In the genomic region with DNA sequence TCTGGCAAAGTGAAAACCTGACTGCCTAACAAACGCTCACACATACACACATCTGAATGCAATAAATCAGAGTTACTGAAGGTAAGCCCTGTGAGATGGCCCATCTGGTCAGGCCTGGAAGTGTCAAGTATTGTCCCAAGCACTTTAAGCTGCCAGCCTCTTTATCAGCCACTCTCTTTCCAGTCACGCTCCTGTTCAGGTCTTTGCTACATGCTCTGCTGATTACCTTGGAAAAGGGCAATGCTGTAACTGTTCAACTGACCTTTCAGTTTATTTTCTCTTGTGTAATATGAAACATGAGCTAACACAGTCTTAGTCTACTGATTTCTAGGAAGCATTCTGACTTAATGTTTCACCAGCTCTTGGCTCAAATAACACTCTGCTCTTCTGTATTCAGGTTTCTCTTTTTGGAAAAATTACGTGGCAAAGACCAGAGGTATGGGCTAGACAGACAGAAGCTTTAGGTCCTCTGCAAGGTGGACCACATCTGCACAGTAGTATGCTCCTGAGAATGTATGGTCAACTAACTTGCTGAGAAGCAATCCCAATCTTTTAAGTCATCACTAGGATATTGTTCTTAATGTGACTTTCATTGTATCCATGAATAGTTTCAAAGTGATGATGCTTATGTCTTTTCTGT, we compare ENCODE assay signal across 13 cellular contexts. TPM values are rescaled to one million over a fixed set of nuclear protein-coding genes. Genes with fewer than 3 reads are reported as not detected.
A peak's percentile ranks its signal among the peaks of the same experiment; 100 is the strongest.
DNase-seq lines count a peak whose midpoint lies in the region; ATAC-seq and TF ChIP-seq lines count a peak whose summit lies in the region.
"Had no signal": no experiment of that assay in that cellular context is flagged by ENCODE, and none has a peak within 500 bp of the region (broad histone marks: within the 10 kb centered on the region; RNA-seq: fewer than 3 reads in every experiment).

No MANE protein-coding gene starts in this region.

- peaks cover 0 to 2% of the 10 kb centered on the region in 2 donors for H3K36me3 Mint-ChIP-seq in CD14-positive monocyte
- peaks cover 3% of the 10 kb centered on the region for H3K36me3 Mint-ChIP-seq in activated CD8-positive, alpha-beta memory T cell treated with anti-CD3 and anti-CD28 coated beads, Interleukin-2, amount 10 ng/mL, durations not matched to agents 7 days and 5 days

- H3K4me1 Mint-ChIP-seq in CD14-positive monocyte = no peaks in the 10 kb centered on the region
- H3K4me1 Mint-ChIP-seq in activated CD8-positive, alpha-beta memory T cell treated with anti-CD3 and anti-CD28 coated beads, Interleukin-2, amount 10 ng/mL, durations not matched to agents 7 days and 5 days = no peaks in the 10 kb centered on the region
- H3K4me1 Mint-ChIP-seq: activated CD4-positive, alpha-beta T cell treated with anti-CD3 and anti-CD28 coated beads for 36 hours; B cell had no signal

- TF ChIP-seq EP300 in SK-N-SH (IDR thresholded peaks at IDR 0.05; ENCODE audit: borderline replicate concordance in 1 of 2, low read depth in 1 of 2, low read length in 1 of 2) = no peak

- H3K4me2 ChIP-seq in SK-N-SH = no peak overlapping the region

- TF ChIP-seq RAD21 in SK-N-SH (IDR thresholded peaks at IDR 0.05; ENCODE audit: low read length) = no peak

- peaks cover 0 to 1% (median 0%) of the 10 kb centered on the region in 3 donors for H3K27me3 Mint-ChIP-seq in CD14-positive monocyte (ENCODE audit: low read depth in 3 of 3)
- H3K27me3 Mint-ChIP-seq in activated CD8-positive, alpha-beta memory T cell treated with anti-CD3 and anti-CD28 coated beads, Interleukin-2, amount 10 ng/mL, durations not matched to agents 7 days and 5 days = no peaks in the 10 kb centered on the region
- H3K27me3 Mint-ChIP-seq: activated CD4-positive, alpha-beta T cell treated with anti-CD3 and anti-CD28 coated beads for 36 hours; B cell had no signal

- 78% methylated on average over 3 of the region's 3 CpGs for WGBS in SK-N-SH (ENCODE audit: low lambda C conversion rate)
- WGBS in adrenal gland, 4 donors = 37 to 53% (median 42%) methylated on average over 3 of the region's 3 CpGs

- H3K4me1 ChIP-seq in SK-N-SH (ENCODE audit: control insufficient read depth in 1 of 2, insufficient read depth in 2 of 2, low read depth in 1 of 2, low read length in 1 of 2) (no peaks in the 10 kb centered on the region; a peak in 1 of 4 replicates), adrenal gland (replicated peaks in 1 of 2) (peaks cover 4 to 5% of the 10 kb centered on the region in 2 donors)

- intact Hi-C loops in adrenal gland (cut with DNase I) = no loop called here
- intact Hi-C loops in CD14-positive monocyte (cut with micrococcal nuclease) = no loop called here

- POLR2A ChIA-PET in SK-N-SH (lab: Yijun Ruan, JAX) = no interaction called here

- H3K27me3 ChIP-seq in SK-N-SH (ENCODE audit: insufficient read depth) = no peaks in the 10 kb centered on the region
- no peaks in the 10 kb centered on the region for H3K27me3 ChIP-seq in adrenal gland

- H3K36me3 ChIP-seq in SK-N-SH (replicated peaks in 1 of 2; ENCODE audit: control insufficient read depth in 1 of 2, insufficient read depth in 2 of 2, low read length in 1 of 2) (peaks cover 0 to 8% of the 10 kb centered on the region in 2 experiments), adrenal gland (replicated peaks in 1 of 2) (no peaks in the 10 kb centered on the region)

- no peak overlapping the region for H3K9ac ChIP-seq in SK-N-SH

- no peaks in the 10 kb centered on the region for H3K9me2 ChIP-seq in SK-N-SH

- CTCF ChIA-PET in SK-N-SH (lab: Yijun Ruan, JAX) = no interaction called here
- CTCF ChIA-PET in activated CD8-positive, alpha-beta memory T cell treated with anti-CD3 and anti-CD28 coated beads, Interleukin-2, amount 10 ng/mL, durations not matched to agents 7 days and 5 days (lab: Charles Lee) = no interaction called here

- H3K9me3 Mint-ChIP-seq in CD14-positive monocyte = no peaks in the 10 kb centered on the region
- peaks cover 2% of the 10 kb centered on the region for H3K9me3 Mint-ChIP-seq in activated CD8-positive, alpha-beta memory T cell treated with anti-CD3 and anti-CD28 coated beads, Interleukin-2, amount 10 ng/mL, durations not matched to agents 7 days and 5 days (ENCODE audit: low read depth)

- H3K4me3 ChIP-seq in SK-N-SH (ENCODE audit: low read depth in 2 of 2, low read length in 1 of 2) (no peak overlapping the region), adrenal gland (peak overlapping the region in 1 of 4 donors; percentile 13)

- peak overlapping the region in 1 of 2 experiments; percentile 34; a peak in 1 of 4 replicates for H3K27ac ChIP-seq in SK-N-SH (ENCODE audit: low read depth in 2 of 2, low read length in 1 of 2)
- peak overlapping the region; percentile 20 to 86 (median 58) for H3K27ac ChIP-seq in adrenal gland

- H3F3A ChIP-seq in SK-N-SH (replicated peaks; ENCODE audit: insufficient read depth) = no peaks in the 10 kb centered on the region

- H2AFZ ChIP-seq in SK-N-SH (ENCODE audit: low read depth) = no peak overlapping the region

- TF ChIP-seq POLR2A in adrenal gland (IDR thresholded peaks at IDR 0.05) = peak in 1 of 2 donors; percentile 54

- ATAC-seq in SK-N-SH treated with all-trans-retinoic acid at 6 μM for 48 hours (peak; percentile 75), GM21381 (IDR thresholded peaks at IDR 0.05; ENCODE audit: unreplicated experiment) (no peak)
- ATAC-seq in activated CD8-positive, alpha-beta memory T cell treated with anti-CD3 and anti-CD28 coated beads, Interleukin-2, amount 10 ng/mL, durations not matched to agents 7 days and 5 days = no peak
- ATAC-seq: activated CD4-positive, alpha-beta T cell treated with anti-CD3 and anti-CD28 coated beads for 36 hours had no signal

- H4K20me1 ChIP-seq in SK-N-SH (ENCODE audit: insufficient read depth) = no peaks in the 10 kb centered on the region

- no peak for DNase-seq in SK-N-SH
- peak in 6 of 7 donors; percentile 24 to 66 (median 57) for DNase-seq in adrenal gland
- DNase-seq in kidney tubule cell (ENCODE audit: low spot score) = peak; percentile 93
- DNase-seq in CD14-positive monocyte (ENCODE audit: low spot score) = no peak
- no peak for DNase-seq in stimulated activated CD4-positive, alpha-beta T cell treated with anti-CD3 and anti-CD28 coated beads, Interleukin-12 subunit alpha, Interleukin-12 subunit beta, amount 100 ng/mL, for 4 hours
- DNase-seq in activated CD8-positive, alpha-beta memory T cell treated with anti-CD3 and anti-CD28 coated beads, Interleukin-2, amount 10 ng/mL, durations not matched to agents 7 days and 5 days = no peak
- DNase-seq: activated CD4-positive, alpha-beta T cell treated with anti-CD3 and anti-CD28 coated beads for 36 hours; cerebellar nuclear complex; mammary epithelial cell; NCI-H2171 treated with DMSO at 0.1 percent for 48 hours had no signal

- no peak for TF ChIP-seq CTCF in SK-N-SH (IDR thresholded peaks at IDR 0.05)
- TF ChIP-seq CTCF in adrenal gland (IDR thresholded peaks at IDR 0.05) = no peak
- TF ChIP-seq CTCF in CD14-positive monocyte (IDR thresholded peaks at IDR 0.05) = no peak

- no peak overlapping the region for H3K4me3 Mint-ChIP-seq in CD14-positive monocyte
- no peak overlapping the region for H3K4me3 Mint-ChIP-seq in activated CD8-positive, alpha-beta memory T cell treated with anti-CD3 and anti-CD28 coated beads, Interleukin-2, amount 10 ng/mL, durations not matched to agents 7 days and 5 days
- H3K4me3 Mint-ChIP-seq: activated CD4-positive, alpha-beta T cell treated with anti-CD3 and anti-CD28 coated beads for 36 hours; B cell had no signal

- H3K9me3 ChIP-seq in SK-N-SH (no peaks in the 10 kb centered on the region), adrenal gland (replicated peaks in 1 of 3) (peaks cover 0 to 10% (median 0%) of the 10 kb centered on the region in 3 donors)

- peaks cover 11% of the 10 kb centered on the region for H3K79me2 ChIP-seq in SK-N-SH (ENCODE audit: insufficient read depth)

- H3K27ac Mint-ChIP-seq in CD14-positive monocyte = no peak overlapping the region
- H3K27ac Mint-ChIP-seq in activated CD8-positive, alpha-beta memory T cell treated with anti-CD3 and anti-CD28 coated beads, Interleukin-2, amount 10 ng/mL, durations not matched to agents 7 days and 5 days = no peak overlapping the region
- H3K27ac Mint-ChIP-seq: activated CD4-positive, alpha-beta T cell treated with anti-CD3 and anti-CD28 coated beads for 36 hours; B cell had no signal

TF ChIP-seq in SK-N-SH treated with all-trans-retinoic acid at 6 μM for 48 hours, 23 proteins besides CTCF, POLR2A, EP300 and RAD21:
- TF ChIP-seq ISL1 (CRISPR knock-in tag; IDR thresholded peaks at IDR 0.05) = no peak

TF ChIP-seq in SK-N-SH, 30 proteins besides CTCF, POLR2A, EP300 and RAD21 (continues in another document):
- no peak for TF ChIP-seq TCF12 (IDR thresholded peaks at IDR 0.05)
- no peak for TF ChIP-seq NFIC (IDR thresholded peaks at IDR 0.05; ENCODE audit: borderline replicate concordance)
- TF ChIP-seq POLR2AphosphoS5 (IDR thresholded peaks at IDR 0.05; ENCODE audit: low read depth, low read length) = no peak
- TF ChIP-seq, protein P1, sequence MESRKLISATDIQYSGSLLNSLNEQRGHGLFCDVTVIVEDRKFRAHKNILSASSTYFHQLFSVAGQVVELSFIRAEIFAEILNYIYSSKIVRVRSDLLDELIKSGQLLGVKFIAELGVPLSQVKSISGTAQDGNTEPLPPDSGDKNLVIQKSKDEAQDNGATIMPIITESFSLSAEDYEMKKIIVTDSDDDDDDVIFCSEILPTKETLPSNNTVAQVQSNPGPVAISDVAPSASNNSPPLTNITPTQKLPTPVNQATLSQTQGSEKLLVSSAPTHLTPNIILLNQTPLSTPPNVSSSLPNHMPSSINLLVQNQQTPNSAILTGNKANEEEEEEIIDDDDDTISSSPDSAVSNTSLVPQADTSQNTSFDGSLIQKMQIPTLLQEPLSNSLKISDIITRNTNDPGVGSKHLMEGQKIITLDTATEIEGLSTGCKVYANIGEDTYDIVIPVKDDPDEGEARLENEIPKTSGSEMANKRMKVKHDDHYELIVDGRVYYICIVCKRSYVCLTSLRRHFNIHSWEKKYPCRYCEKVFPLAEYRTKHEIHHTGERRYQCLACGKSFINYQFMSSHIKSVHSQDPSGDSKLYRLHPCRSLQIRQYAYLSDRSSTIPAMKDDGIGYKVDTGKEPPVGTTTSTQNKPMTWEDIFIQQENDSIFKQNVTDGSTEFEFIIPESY (IDR thresholded peaks at IDR 0.05; ENCODE audit: borderline replicate concordance, low read depth) = no peak

RNA-seq across cellular contexts. Expression of a gene that starts 44.5 kb away (rescaled TPM):
- polyA plus RNA-seq in SK-N-SH (2012; rRNA removed) (14.2 and 18.6 TPM in 2 replicates), adrenal gland (10 to 100 TPM; 16.0 to 97.0 (median 30.9) TPM), CD14-positive monocyte (10 to 100 TPM; 19.1 to 21.7 TPM)
- 21.9 and 22.4 TPM in 2 replicates for polyA plus RNA-seq in SK-N-SH (2012; cell fraction: cytosol; rRNA removed)
- 6.4 and 17.7 TPM in 2 replicates for polyA plus RNA-seq in SK-N-SH (2012; cell fraction: nucleus; rRNA removed)
- total RNA-seq in adrenal gland = 100 to 1,000 TPM in 1 of 8 donors, 10 to 100 TPM in 7; 53.3 to 104 (median 82.4) TPM
- total RNA-seq in activated CD8-positive, alpha-beta memory T cell treated with anti-CD3 and anti-CD28 coated beads, Interleukin-2, amount 10 ng/mL, durations not matched to agents 7 days and 5 days = 10 to 100 TPM; 18.0 to 21.4 TPM

Comparison
In these comparisons a context has a peak if more than half of its experiments do, and no peak if none do; other contexts are left out.
1. DNase-seq: peak in adrenal gland (6 of 7) and kidney tubule cell (single experiment); none in SK-N-SH (single experiment), CD14-positive monocyte (single experiment), stimulated activated CD4-positive, alpha-beta T cell treated with anti-CD3 and anti-CD28 coated beads, Interleukin-12 subunit alpha, Interleukin-12 subunit beta, amount 100 ng/mL, for 4 hours (single experiment) and activated CD8-positive, alpha-beta memory T cell treated with anti-CD3 and anti-CD28 coated beads, Interleukin-2, amount 10 ng/mL, durations not matched to agents 7 days and 5 days (single experiment).